Comparison of ENCODE assay signal across 8 cellular contexts in genomic region chr2:102063360-102063947, GRCh38.
DNase-seq lines count a peak whose midpoint lies in the region; ATAC-seq lines count a peak whose summit lies in the region.

No MANE protein-coding gene starts in this region.

- no peaks in the 10 kb centered on the region for H3K36me3 Mint-ChIP-seq in activated naive CD8-positive, alpha-beta T cell treated with anti-CD3 and anti-CD28 coated beads for 36 hours

- peaks cover 20% of the 10 kb centered on the region for H3K4me1 Mint-ChIP-seq in activated naive CD8-positive, alpha-beta T cell treated with anti-CD3 and anti-CD28 coated beads for 36 hours

- peak overlapping the region; percentile 86 for H3K27ac ChIP-seq in stomach smooth muscle (ENCODE audit: low read length)

- no peak for ATAC-seq in HG02981 (IDR thresholded peaks at IDR 0.05; ENCODE audit: unreplicated experiment)
- no peak for ATAC-seq in HG03135 (IDR thresholded peaks at IDR 0.05; ENCODE audit: unreplicated experiment)
- no peak for ATAC-seq in GM21360 (IDR thresholded peaks at IDR 0.05; ENCODE audit: unreplicated experiment)

- peak; percentile 69 to 74 for DNase-seq in Kasumi-1 (lab: John Stamatoyannopoulos, UW)
- DNase-seq in activated naive CD8-positive, alpha-beta T cell treated with anti-CD3 and anti-CD28 coated beads for 36 hours: no peak
- DNase-seq in islet precursor cell: peak; percentile 66
- no peak for DNase-seq in mesenteric fat pad (ENCODE audit: low spot score)

- peak overlapping the region; percentile 19 to 36 for H3K9ac ChIP-seq in stomach smooth muscle (ENCODE audit: low read length in 2 of 2)

- no peaks in the 10 kb centered on the region for H3K36me3 ChIP-seq in stomach smooth muscle (ENCODE audit: control insufficient read depth in 2 of 2, insufficient read depth in 2 of 2, low read length in 2 of 2)

- no peak overlapping the region for H3K4me3 Mint-ChIP-seq in activated naive CD8-positive, alpha-beta T cell treated with anti-CD3 and anti-CD28 coated beads for 36 hours

- peaks cover 55% of the 10 kb centered on the region for H3K4me1 ChIP-seq in stomach smooth muscle (ENCODE audit: control insufficient read depth, insufficient read depth, low read length)

- H3K4me3 ChIP-seq in stomach smooth muscle (ENCODE audit: low read length in 2 of 2): no peak overlapping the region

- H3K27me3 ChIP-seq in stomach smooth muscle (ENCODE audit: control insufficient read depth in 1 of 2, insufficient read depth in 2 of 2, low read length in 2 of 2): no peaks in the 10 kb centered on the region

- H3K27me3 Mint-ChIP-seq in activated naive CD8-positive, alpha-beta T cell treated with anti-CD3 and anti-CD28 coated beads for 36 hours: no peaks in the 10 kb centered on the region

- peaks cover 2% of the 10 kb centered on the region for H3K9me3 Mint-ChIP-seq in activated naive CD8-positive, alpha-beta T cell treated with anti-CD3 and anti-CD28 coated beads for 36 hours

- peak overlapping the region; percentile 67 for H3K27ac Mint-ChIP-seq in activated naive CD8-positive, alpha-beta T cell treated with anti-CD3 and anti-CD28 coated beads for 36 hours

- H3K9me3 ChIP-seq in stomach smooth muscle (ENCODE audit: control insufficient read depth in 2 of 2, low read length in 2 of 2): no peaks in the 10 kb centered on the region

Comparison
In these comparisons a context has a peak if more than half of its experiments do, and no peak if none do; other contexts are left out.
1. DNase-seq: peak in Kasumi-1 (2 of 2) and islet precursor cell (single experiment); none in activated naive CD8-positive, alpha-beta T cell treated with anti-CD3 and anti-CD28 coated beads for 36 hours (single experiment) and mesenteric fat pad (single experiment).